25 cellular contexts compared by ENCODE assay signal in the genomic region with DNA sequence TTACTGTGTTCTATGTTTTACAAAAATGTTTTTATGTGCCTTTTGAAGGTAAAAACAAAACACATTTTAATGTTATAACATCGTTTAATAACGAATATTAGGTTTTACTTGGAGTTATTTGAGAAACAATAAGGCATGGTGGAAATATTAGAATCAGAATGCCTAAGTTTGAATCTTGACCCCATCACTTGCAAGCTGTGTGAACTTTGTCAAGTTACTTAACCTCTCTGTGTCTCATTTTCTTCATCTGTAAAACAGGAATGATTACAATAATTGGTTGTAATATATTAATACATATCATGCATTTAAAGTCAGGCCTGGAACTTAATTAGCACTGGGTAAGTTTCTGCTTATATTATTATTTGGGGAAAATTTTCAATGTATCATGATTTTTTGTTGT.
A peak's percentile ranks its signal among the peaks of the same experiment; 100 is the strongest.
DNase-seq lines count a peak whose midpoint lies in the region; FAIRE-seq and TF ChIP-seq lines count a peak whose summit lies in the region.
"Had no signal": no experiment of that assay in that cellular context is flagged by ENCODE, and none has a peak within 500 bp of the region (broad histone marks: within the 10 kb centered on the region; RNA-seq: fewer than 3 reads in every experiment).

No MANE protein-coding gene starts in this region.

- BruUV-seq in Calu3 (replicated peaks; lab: Mats Ljungman, UMichigan): no TSS peak

- H3K9me3 ChIP-seq in HEK293 (ENCODE audit: control insufficient read depth, insufficient read depth, low read depth, low read length) (no peaks in the 10 kb centered on the region), SK-N-MC (ENCODE audit: low read depth, low read length) (no peaks in the 10 kb centered on the region)
- H3K9me3 ChIP-seq: A549, Caco-2 had no signal

- H3K4me3 ChIP-seq in HEK293 (ENCODE audit: low read depth, low read length): no peak overlapping the region
- no peak overlapping the region for H3K4me3 ChIP-seq in SK-N-MC
- H3K4me3 ChIP-seq: A549; BLaER1 treated with 17β-estradiol and CSF1 and Interleukin-3, amounts not matched to agents 10 nM and 100 nM had no signal

- H3K36me3 Mint-ChIP-seq in Calu3 (ENCODE audit: insufficient read depth, unreplicated experiment): no peaks in the 10 kb centered on the region
- H3K36me3 Mint-ChIP-seq: CD8-positive, alpha-beta T cell had no signal

- H3K4me1 ChIP-seq in HEK293 (ENCODE audit: control insufficient read depth, insufficient read depth, low read length): no peaks in the 10 kb centered on the region; the same call in 1 of the 2 replicates
- H3K4me1 ChIP-seq: A549, Caco-2 had no signal

- intact Hi-C loops in Calu3 (cut with micrococcal nuclease; ENCODE audit: unreplicated experiment): no loop called here

- no peaks in the 10 kb centered on the region for H3K27me3 Mint-ChIP-seq in Calu3 (ENCODE audit: unreplicated experiment)
- H3K27me3 Mint-ChIP-seq: B cell; CD4-positive, alpha-beta T cell had no signal

- CTCF ChIA-PET in HEK293 (lab: Yijun Ruan, JAX): interaction anchor here (0.6 kb wide), 1 partner anchor 311 kb away, joined by 3 read pairs; no protein-coding TSS in a partner anchor
- CTCF ChIA-PET in Calu3 (lab: Charles Lee): no interaction called here

- H3K9ac ChIP-seq in SK-N-MC (ENCODE audit: insufficient read length): no peak overlapping the region
- H3K9ac ChIP-seq: BLaER1 treated with 17β-estradiol and CSF1 and Interleukin-3, amounts not matched to agents 10 nM and 100 nM had no signal

- H3K9me3 Mint-ChIP-seq in Calu3 (ENCODE audit: low read depth, unreplicated experiment): no peaks in the 10 kb centered on the region
- H3K9me3 Mint-ChIP-seq: CD4-positive, alpha-beta T cell had no signal

- H3K36me3 ChIP-seq in HEK293 (ENCODE audit: control insufficient read depth in 2 of 2, insufficient read depth in 1 of 2, low read length in 2 of 2): no peaks in the 10 kb centered on the region
- H3K36me3 ChIP-seq in SK-N-MC (ENCODE audit: insufficient read depth, low read length): no peaks in the 10 kb centered on the region
- H3K36me3 ChIP-seq: BLaER1 treated with 17β-estradiol and CSF1 and Interleukin-3, amounts not matched to agents 10 nM and 100 nM had no signal

- POLR2A ChIA-PET in HEK293 (lab: Yijun Ruan, JAX): no interaction called here

- H3K4me1 Mint-ChIP-seq in Calu3 (ENCODE audit: low read depth, unreplicated experiment): no peaks in the 10 kb centered on the region

- DNase-seq in SK-N-MC (ENCODE audit: low read depth, low spot score): no peak
- no peak for DNase-seq in NCI-H524 (lab: John Stamatoyannopoulos, UW)
- DNase-seq in Calu3: no peak
- DNase-seq in T-helper 9 cell: no peak
- no peak for DNase-seq in hypothalamus (lab: John Stamatoyannopoulos, UW)
- DNase-seq: 8988T; AML-193; Caco-2; CD4-positive, alpha-beta T cell; CD8-positive, alpha-beta T cell; DMS 273 treated with DMSO at 0.1 percent for 48 hours; DMS153; DMS53; DMS79; DND-41; EL; GF-D8 had no signal

- no peak overlapping the region for H3K4me3 Mint-ChIP-seq in Calu3 (ENCODE audit: low read depth, unreplicated experiment)
- H3K4me3 Mint-ChIP-seq: B cell; CD4-positive, alpha-beta T cell; CD8-positive, alpha-beta T cell had no signal

- H3K27ac ChIP-seq in HEK293 (ENCODE audit: extremely low read depth, low read depth, low read length): no peak overlapping the region
- H3K27ac ChIP-seq in SK-N-MC: peak overlapping the region; percentile 86; the same call in 1 of the 2 replicates
- H3K27ac ChIP-seq: A549; BLaER1 treated with 17β-estradiol and CSF1 and Interleukin-3, amounts not matched to agents 10 nM and 100 nM; C4-2B had no signal

- peak; percentile 52 for FAIRE-seq in G401.6 (lab: Jason Lieb, UNC)
- FAIRE-seq: A549, GM12892, GM18507 had no signal

- no peak overlapping the region for H3K27ac Mint-ChIP-seq in Calu3 (ENCODE audit: unreplicated experiment)
- H3K27ac Mint-ChIP-seq: B cell; CD4-positive, alpha-beta T cell; CD8-positive, alpha-beta T cell had no signal

- TF ChIP-seq CTCF in HEK293 (tag by site-specific recombination; IDR thresholded peaks at IDR 0.05): no peak
- no peak for TF ChIP-seq CTCF in Calu3 (IDR thresholded peaks at IDR 0.05; ENCODE audit: unreplicated experiment)

TF ChIP-seq in HEK293, 187 proteins besides CTCF, POLR2A, EP300 and RAD21:
- no peak for TF ChIP-seq ZNF514 (tag by site-specific recombination; IDR thresholded peaks at IDR 0.05)
- no peak for TF ChIP-seq ZNF792 (tag by site-specific recombination; IDR thresholded peaks at IDR 0.05)
- TF ChIP-seq, protein P1, sequence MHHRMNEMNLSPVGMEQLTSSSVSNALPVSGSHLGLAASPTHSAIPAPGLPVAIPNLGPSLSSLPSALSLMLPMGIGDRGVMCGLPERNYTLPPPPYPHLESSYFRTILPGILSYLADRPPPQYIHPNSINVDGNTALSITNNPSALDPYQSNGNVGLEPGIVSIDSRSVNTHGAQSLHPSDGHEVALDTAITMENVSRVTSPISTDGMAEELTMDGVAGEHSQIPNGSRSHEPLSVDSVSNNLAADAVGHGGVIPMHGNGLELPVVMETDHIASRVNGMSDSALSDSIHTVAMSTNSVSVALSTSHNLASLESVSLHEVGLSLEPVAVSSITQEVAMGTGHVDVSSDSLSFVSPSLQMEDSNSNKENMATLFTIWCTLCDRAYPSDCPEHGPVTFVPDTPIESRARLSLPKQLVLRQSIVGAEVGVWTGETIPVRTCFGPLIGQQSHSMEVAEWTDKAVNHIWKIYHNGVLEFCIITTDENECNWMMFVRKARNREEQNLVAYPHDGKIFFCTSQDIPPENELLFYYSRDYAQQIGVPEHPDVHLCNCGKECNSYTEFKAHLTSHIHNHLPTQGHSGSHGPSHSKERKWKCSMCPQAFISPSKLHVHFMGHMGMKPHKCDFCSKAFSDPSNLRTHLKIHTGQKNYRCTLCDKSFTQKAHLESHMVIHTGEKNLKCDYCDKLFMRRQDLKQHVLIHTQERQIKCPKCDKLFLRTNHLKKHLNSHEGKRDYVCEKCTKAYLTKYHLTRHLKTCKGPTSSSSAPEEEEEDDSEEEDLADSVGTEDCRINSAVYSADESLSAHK (tag by site-specific recombination; IDR thresholded peaks at IDR 0.05): no peak
- peak; percentile 61; the same call in 1 of the 2 replicates for TF ChIP-seq ZNF768 (tag by site-specific recombination; IDR thresholded peaks at IDR 0.05)
TF ChIP-seq in HEK293: peak in this region for 1.
